11 cellular contexts compared by ENCODE assay signal in the genomic region with DNA sequence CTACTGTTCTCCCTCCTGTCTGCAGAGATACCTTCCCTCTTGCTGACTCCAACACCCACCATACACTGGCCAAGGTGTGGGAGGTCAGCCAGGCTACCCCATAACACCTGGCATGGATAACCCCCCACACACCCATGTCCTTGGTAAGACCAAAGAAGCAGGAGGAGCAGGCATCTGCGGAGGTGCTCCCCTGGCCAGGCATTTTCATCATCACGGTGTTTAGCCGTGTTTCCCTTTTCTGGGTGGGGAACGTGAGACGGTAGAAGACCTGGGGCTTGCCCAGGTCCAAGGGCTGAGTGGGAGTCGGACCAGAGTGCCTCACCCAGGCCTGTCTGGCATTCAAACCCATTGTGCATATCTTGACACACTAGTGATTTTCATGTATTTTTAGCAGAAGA.
DNase-seq lines count a peak whose midpoint lies in the region; ATAC-seq, FAIRE-seq and TF ChIP-seq lines count a peak whose summit lies in the region.
"Had no signal": no experiment of that assay in that cellular context is flagged by ENCODE, and none has a peak within 500 bp of the region (broad histone marks: within the 10 kb centered on the region; RNA-seq: fewer than 3 reads in every experiment).

No MANE protein-coding gene starts in this region.

- BruUV-seq in HepG2 (replicated peaks; lab: Mats Ljungman, UMichigan), result no TSS peak

- H3K36me3 ChIP-seq in right lobe of liver (peaks cover 0 to 6% (median 0%) of the 10 kb centered on the region in 4 donors), HepG2 (replicated peaks in 1 of 2; ENCODE audit: control insufficient read depth in 1 of 2, insufficient read depth in 2 of 2, low read length in 2 of 2) (peaks cover 10 to 63% of the 10 kb centered on the region in 2 experiments; a peak in 4 of 5 replicates)

- in situ Hi-C loops in HepG2 (cut with HindIII; ENCODE audit: extremely low pct_ligation_motif_present, low pct_unique_long_range_greater_than_20kb), result no loop called here

- no peaks in the 10 kb centered on the region for H4K20me1 ChIP-seq in HepG2 (ENCODE audit: insufficient read depth, low read length)

- H3K4me3 ChIP-seq in right lobe of liver (no peak overlapping the region), HepG2 (replicated peaks in 1 of 3; ENCODE audit: insufficient read depth in 1 of 3, low read depth in 2 of 3, low read length in 3 of 3) (no peak overlapping the region)

- H3K27ac ChIP-seq in right lobe of liver (peak overlapping the region in 1 of 3 donors; percentile 72), HepG2 (ENCODE audit: extremely low read length, insufficient read depth, low read length) (no peak overlapping the region)

- no peak overlapping the region for H3K4me2 ChIP-seq in HepG2 (ENCODE audit: low read depth, low read length)

- TF ChIP-seq CTCF in right lobe of liver (IDR thresholded peaks at IDR 0.05) (no peak), HepG2 (CRISPR knock-in tag; IDR thresholded peaks at IDR 0.05) (no peak)

- WGBS in right lobe of liver (ENCODE audit: insufficient coverage, low coverage, low lambda C conversion rate, missing lambda C conversion rate), result no CpG with 5 or more reads among the region's 6 CpGs
- 100% methylated on average over 4 of the region's 6 CpGs for WGBS in HepG2 (ENCODE audit: low lambda C conversion rate)

- CTCF ChIA-PET in HepG2 (lab: Yijun Ruan, JAX; ENCODE audit: low intra/inter-chr PET ratio, low total read pairs), result no interaction called here

- no peaks in the 10 kb centered on the region for H3K79me2 ChIP-seq in HepG2 (ENCODE audit: insufficient read depth, low read length)

- no peak for FAIRE-seq in HepG2 (lab: Jason Lieb, UNC)

- H3K9ac ChIP-seq in HepG2 (ENCODE audit: insufficient read depth, low read depth, low read length), result no peak overlapping the region

- H3K4me1 ChIP-seq in right lobe of liver (peaks cover 0 to 19% (median 6%) of the 10 kb centered on the region in 4 donors), HepG2 (ENCODE audit: insufficient read depth, low read length) (peaks cover 13% of the 10 kb centered on the region)

- intact Hi-C loops in right lobe of liver (cut with DNase I) (no loop called here), HepG2 (cut with micrococcal nuclease; ENCODE audit: unreplicated experiment) (no loop called here)

- ATAC-seq in right lobe of liver, result no peak
- ATAC-seq in HepG2, result no peak
- ATAC-seq in HG03039 (IDR thresholded peaks at IDR 0.05; ENCODE audit: unreplicated experiment), result no peak
- ATAC-seq in HG03442 (IDR thresholded peaks at IDR 0.05; ENCODE audit: unreplicated experiment), result no peak

- TF ChIP-seq POLR2A in right lobe of liver (IDR thresholded peaks at IDR 0.05) (no peak), HepG2 (IDR thresholded peaks at IDR 0.05; ENCODE audit: insufficient read depth in 1 of 2, low read depth in 2 of 2, low read length in 2 of 2) (no peak)

- peak in 2 of 3 donors; percentile 17 to 35 for DNase-seq in right lobe of liver
- DNase-seq in HepG2 (ENCODE audit: low spot score), result no peak
- peak; percentile 49 for DNase-seq in activated CD8-positive, alpha-beta memory T cell treated with anti-CD3 and anti-CD28 coated beads, Interleukin-2, amount 50 U/mL, for 48 hours
- peak; percentile 75 for DNase-seq in mesenteric fat pad (ENCODE audit: low spot score)
- DNase-seq in NCI-H187 treated with DMSO at 0.1 percent for 48 hours (lab: John Stamatoyannopoulos, UW), result no peak
- DNase-seq in H4 (ENCODE audit: low spot score), result no peak
- DNase-seq: GOT3, naive B cell, NCI-H1694 had no signal

- no peaks in the 10 kb centered on the region for H3K27me3 ChIP-seq in right lobe of liver
- no peaks in the 10 kb centered on the region for H3K27me3 ChIP-seq in HepG2 (ENCODE audit: control insufficient read depth in 1 of 2, insufficient read depth in 2 of 2, low read length in 2 of 2)

- POLR2A ChIA-PET in HepG2 (lab: Yijun Ruan, JAX), result no interaction called here

- no peak for TF ChIP-seq RAD21 in HepG2 (CRISPR knock-in tag; IDR thresholded peaks at IDR 0.05)

- no peaks in the 10 kb centered on the region for H3K9me3 ChIP-seq in right lobe of liver
- no peaks in the 10 kb centered on the region for H3K9me3 ChIP-seq in HepG2 (ENCODE audit: low read length)

- TF ChIP-seq EP300 in HepG2 (IDR thresholded peaks at IDR 0.05; ENCODE audit: low read depth in 2 of 2, low read length in 2 of 2) (no peak), HepG2 (CRISPR knock-in tag; IDR thresholded peaks at IDR 0.05; ENCODE audit: borderline replicate concordance) (no peak)

- no peak overlapping the region for H2AFZ ChIP-seq in HepG2 (ENCODE audit: low read length)

TF ChIP-seq in HepG2, 621 proteins besides CTCF, POLR2A, EP300 and RAD21:
- TF ChIP-seq GATA4 (IDR thresholded peaks at IDR 0.05; ENCODE audit: borderline replicate concordance, low read depth), result no peak
- TF ChIP-seq JUND (CRISPR knock-in tag; IDR thresholded peaks at IDR 0.05), result no peak

Comparison
In these comparisons a context has a peak if more than half of its experiments do, and no peak if none do; other contexts are left out.
1. DNase-seq: peak in right lobe of liver (2 of 3), activated CD8-positive, alpha-beta memory T cell treated with anti-CD3 and anti-CD28 coated beads, Interleukin-2, amount 50 U/mL, for 48 hours (single experiment) and mesenteric fat pad (single experiment); none in HepG2 (single experiment), NCI-H187 treated with DMSO at 0.1 percent for 48 hours (single experiment) and H4 (single experiment).